Comparison of ENCODE assay signal across 13 cellular contexts in the genomic region with DNA sequence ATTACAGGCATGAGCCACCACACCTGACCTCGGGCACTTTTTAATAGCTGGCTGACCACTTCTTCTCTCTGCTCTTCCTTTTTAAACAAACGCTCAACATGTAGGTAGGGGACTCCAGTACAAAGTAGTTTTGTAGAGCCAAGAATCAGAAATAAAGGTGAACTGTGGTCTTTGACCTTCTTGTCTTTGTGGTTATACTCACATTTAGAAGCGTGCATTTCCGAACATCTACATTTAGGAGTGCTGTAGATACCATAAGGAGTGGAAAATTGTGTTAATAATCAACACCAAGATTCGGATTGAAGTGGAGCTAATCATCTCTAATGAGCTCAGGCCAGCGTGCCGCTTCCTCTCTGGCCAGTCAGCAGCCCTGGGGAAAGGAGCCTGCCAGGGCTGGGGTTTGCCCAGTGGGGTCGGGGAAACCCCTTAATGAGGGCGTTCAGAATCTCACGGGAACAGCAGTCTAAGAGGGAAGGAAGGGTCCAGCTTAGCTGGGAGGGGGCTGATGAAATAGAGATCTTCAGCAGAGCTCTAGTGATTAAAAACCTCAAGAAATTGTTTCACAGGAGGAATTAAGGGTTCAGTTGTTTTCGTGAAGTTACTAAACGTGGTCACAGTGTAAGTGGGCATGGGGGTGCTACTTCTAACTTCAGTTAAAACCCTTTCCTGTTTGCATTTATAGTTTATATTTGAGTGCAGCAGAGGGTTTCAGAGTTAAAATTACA.
DNase-seq lines count a peak whose midpoint lies in the region; ATAC-seq and TF ChIP-seq lines count a peak whose summit lies in the region.
"Had no signal": no experiment of that assay in that cellular context is flagged by ENCODE, and none has a peak within 500 bp of the region (broad histone marks: within the 10 kb centered on the region; RNA-seq: fewer than 3 reads in every experiment).

No MANE protein-coding gene starts in this region.

- no peak overlapping the region for H3K4me2 ChIP-seq in PC-9
- H3K4me2 ChIP-seq: smooth muscle cell had no signal

- ATAC-seq in GM18867 (IDR thresholded peaks at IDR 0.05; ENCODE audit: unreplicated experiment) (peak; percentile 88), GM21619 (IDR thresholded peaks at IDR 0.05; ENCODE audit: unreplicated experiment) (peak; percentile 88), HG03139 (IDR thresholded peaks at IDR 0.05; ENCODE audit: unreplicated experiment) (peak; percentile 91), memory B cell (ENCODE audit: low read depth) (peak; percentile 85)

- DNase-seq in memory B cell (ENCODE audit: low spot score in 2 of 2): no peak
- DNase-seq in retina: no peak
- DNase-seq in nephron progenitor cell: no peak
- no peak for DNase-seq in H4 (ENCODE audit: low spot score)
- no peak for DNase-seq in PC-9
- DNase-seq: COR-L47; heart right ventricle; stimulated activated naive CD4-positive, alpha-beta T cell treated with Interleukin-2 at 50 U/mL for 16 hours had no signal

- TF ChIP-seq CTCF in nephron progenitor cell (IDR thresholded peaks at IDR 0.05): no peak
- TF ChIP-seq CTCF in PC-9 (conservative IDR thresholded peaks at IDR 0.05): no peak

- CTCF ChIA-PET in PC-9 (lab: Charles Lee): interaction anchor here (0.6 kb wide), 1 partner anchor 16 kb away, joined by 3 read pairs; no protein-coding TSS in a partner anchor

- H3K4me3 ChIP-seq in PC-9: no peak overlapping the region
- H3K4me3 ChIP-seq: heart right ventricle, smooth muscle cell had no signal

- H3K4me3 Mint-ChIP-seq in memory B cell: no peak overlapping the region
- H3K4me3 Mint-ChIP-seq in nephron progenitor cell: no peak overlapping the region
- H3K4me3 Mint-ChIP-seq: T-helper 2 cell treated with Interferon-gamma antibody and Interleukin-4, amounts not matched to agents 5 μg/mL and 100 μg/mL, for 36 hours had no signal

- H3K4me1 ChIP-seq in PC-9 (replicated peaks; ENCODE audit: insufficient read depth): peaks cover 21% of the 10 kb centered on the region

- H3K9me2 ChIP-seq in PC-9 (ENCODE audit: insufficient read depth): no peaks in the 10 kb centered on the region

- peaks cover 14% of the 10 kb centered on the region for H3K4me1 Mint-ChIP-seq in memory B cell
- peaks cover 9% of the 10 kb centered on the region for H3K4me1 Mint-ChIP-seq in nephron progenitor cell

- intact Hi-C loops in PC-9 (cut with micrococcal nuclease; ENCODE audit: unreplicated experiment): no loop called here

- H3K27me3 Mint-ChIP-seq in memory B cell (peaks cover 3% of the 10 kb centered on the region), nephron progenitor cell (ENCODE audit: low read depth, poor library complexity) (no peaks in the 10 kb centered on the region)

- BruUV-seq in PC-9 (replicated peaks; lab: Mats Ljungman, UMichigan): no TSS peak

- H3K9me3 Mint-ChIP-seq in memory B cell (no peaks in the 10 kb centered on the region), nephron progenitor cell (no peaks in the 10 kb centered on the region)
- H3K9me3 Mint-ChIP-seq: T-helper 2 cell treated with Interferon-gamma antibody and Interleukin-4, amounts not matched to agents 5 μg/mL and 100 μg/mL, for 36 hours had no signal

- H3F3A ChIP-seq in PC-9 (ENCODE audit: insufficient read depth, low read depth): no peaks in the 10 kb centered on the region

- no peak overlapping the region for H3K27ac ChIP-seq in PC-9

- H4K20me1 ChIP-seq in PC-9 (ENCODE audit: insufficient read depth): no peaks in the 10 kb centered on the region

- H3K9me3 ChIP-seq in PC-9 (ENCODE audit: insufficient read depth, low read depth): no peaks in the 10 kb centered on the region
- H3K9me3 ChIP-seq: heart right ventricle had no signal

- H3K79me2 ChIP-seq in PC-9 (ENCODE audit: low read depth): no peaks in the 10 kb centered on the region

- no peaks in the 10 kb centered on the region for H3K27me3 ChIP-seq in PC-9 (ENCODE audit: insufficient read depth, low read depth)
- H3K27me3 ChIP-seq: heart right ventricle had no signal

- H3K36me3 ChIP-seq in PC-9 (ENCODE audit: low read depth): no peaks in the 10 kb centered on the region

- H3K36me3 Mint-ChIP-seq in memory B cell (peaks cover 5% of the 10 kb centered on the region), nephron progenitor cell (ENCODE audit: low read depth) (peaks cover 33% of the 10 kb centered on the region)

- H3K27ac Mint-ChIP-seq in memory B cell (no peak overlapping the region), nephron progenitor cell (no peak overlapping the region)
- H3K27ac Mint-ChIP-seq: T-helper 2 cell treated with Interferon-gamma antibody and Interleukin-4, amounts not matched to agents 5 μg/mL and 100 μg/mL, for 36 hours had no signal

- POLR2A ChIA-PET in PC-9 (lab: Charles Lee; ENCODE audit: unreplicated experiment): no interaction called here

- H2AFZ ChIP-seq in PC-9: no peak overlapping the region
